15 cellular contexts compared by ENCODE assay signal in genomic region chr13:105087941-105088340, GRCh38.
A peak's percentile ranks its signal among the peaks of the same experiment; 100 is the strongest.
DNase-seq lines count a peak whose midpoint lies in the region; ATAC-seq lines count a peak whose summit lies in the region.
"Had no signal": no experiment of that assay in that cellular context is flagged by ENCODE, and none has a peak within 500 bp of the region (broad histone marks: within the 10 kb centered on the region; RNA-seq: fewer than 3 reads in every experiment).

No MANE protein-coding gene starts in this region.

- H3K27ac ChIP-seq in iPS DF 6.9 (ENCODE audit: low read length) (no peak overlapping the region), neuronal stem cell (replicated peaks; ENCODE audit: low read length) (no peak overlapping the region)
- H3K27ac ChIP-seq: 22Rv1; BLaER1 treated with 17β-estradiol and CSF1 and Interleukin-3, amounts not matched to agents 10 nM and 100 nM; Peyer's patch had no signal

- no peak overlapping the region for H4K8ac ChIP-seq in neuronal stem cell (ENCODE audit: low read depth, low read length)

- H3K14ac ChIP-seq in neuronal stem cell (ENCODE audit: low read length) = no peak overlapping the region

- H3K9ac ChIP-seq in neuronal stem cell (ENCODE audit: low read depth, low read length, poor library complexity) = no peak overlapping the region
- H3K9ac ChIP-seq: BLaER1 treated with 17β-estradiol and CSF1 and Interleukin-3, amounts not matched to agents 10 nM and 100 nM had no signal

- H2BK5ac ChIP-seq in neuronal stem cell (ENCODE audit: low read length) = no peak overlapping the region

- no peaks in the 10 kb centered on the region for H3K79me1 ChIP-seq in neuronal stem cell (ENCODE audit: low read depth, low read length)

- H3K23ac ChIP-seq in neuronal stem cell (ENCODE audit: low read depth, low read length, poor library complexity) = no peak overlapping the region

- H3K4me3 ChIP-seq in iPS DF 6.9 (ENCODE audit: low read length) (no peak overlapping the region), neuronal stem cell (ENCODE audit: low read length in 2 of 2) (no peak overlapping the region)
- H3K4me3 ChIP-seq: BLaER1 treated with 17β-estradiol and CSF1 and Interleukin-3, amounts not matched to agents 10 nM and 100 nM; Peyer's patch had no signal

- H3K4me1 ChIP-seq in iPS DF 6.9 (ENCODE audit: control insufficient read depth, insufficient read depth, low read length) = no peaks in the 10 kb centered on the region; the same call in 1 of the 2 replicates
- peaks cover 3 to 7% of the 10 kb centered on the region in 2 donors for H3K4me1 ChIP-seq in neuronal stem cell (ENCODE audit: control insufficient read depth in 2 of 2, insufficient read depth in 1 of 2, low read depth in 1 of 2, low read length in 2 of 2)
- H3K4me1 ChIP-seq: BLaER1 treated with 17β-estradiol and CSF1 and Interleukin-3, amounts not matched to agents 10 nM and 100 nM; Peyer's patch had no signal

- H3K4me2 ChIP-seq in neuronal stem cell (ENCODE audit: insufficient read depth, low read length, poor library complexity, severe bottlenecking) = no peak overlapping the region
- H3K4me2 ChIP-seq: BLaER1 treated with 17β-estradiol and CSF1 and Interleukin-3, amounts not matched to agents 10 nM and 100 nM had no signal

- H3K27me3 ChIP-seq in iPS DF 6.9 (ENCODE audit: control insufficient read depth, insufficient read depth, low read length) = no peaks in the 10 kb centered on the region
- H3K27me3 ChIP-seq in neuronal stem cell (ENCODE audit: control insufficient read depth in 3 of 3, insufficient read depth in 3 of 3, low read depth in 1 of 3, low read length in 3 of 3) = no peaks in the 10 kb centered on the region
- H3K27me3 ChIP-seq: BLaER1 treated with 17β-estradiol and CSF1 and Interleukin-3, amounts not matched to agents 10 nM and 100 nM; Peyer's patch had no signal

- no peak overlapping the region for H3K4ac ChIP-seq in neuronal stem cell (ENCODE audit: low read length)

- H3K18ac ChIP-seq in neuronal stem cell (ENCODE audit: low read length) = no peak overlapping the region

- no peak overlapping the region for H2AK5ac ChIP-seq in neuronal stem cell (ENCODE audit: low read depth, low read length)

- DNase-seq in NCI-H1436 treated with DMSO at 0.1 percent for 48 hours (lab: John Stamatoyannopoulos, UW) = peak; percentile 22
- no peak for DNase-seq in NCI-H1436 (lab: John Stamatoyannopoulos, UW)
- DNase-seq in NCI-H774 (lab: John Stamatoyannopoulos, UW) = peak; percentile 47
- DNase-seq in iPS DF 6.9 (ENCODE audit: low read depth, low spot score) = peak; percentile 20
- DNase-seq in neuronal stem cell (ENCODE audit: low spot score) = no peak
- no peak for DNase-seq in DMS53 treated with DMSO at 0.1 percent for 48 hours (lab: John Stamatoyannopoulos, UW; ENCODE audit: unreplicated experiment)
- DNase-seq: MV-4-11, NCI-H1417 treated with DMSO at 0.1 percent for 48 hours, NCI-H2081, Peyer's patch, SIG-M5 had no signal

- H3K9me3 ChIP-seq in iPS DF 6.9 (ENCODE audit: control insufficient read depth, insufficient read depth, low read length) = no peaks in the 10 kb centered on the region
- H3K9me3 ChIP-seq in neuronal stem cell (replicated peaks in 1 of 2; ENCODE audit: control insufficient read depth in 2 of 2, insufficient read depth in 1 of 2, low read depth in 1 of 2, low read length in 2 of 2) = no peaks in the 10 kb centered on the region
- H3K9me3 ChIP-seq: BLaER1 treated with 17β-estradiol and CSF1 and Interleukin-3, amounts not matched to agents 10 nM and 100 nM; Peyer's patch had no signal

- H2BK12ac ChIP-seq in neuronal stem cell (ENCODE audit: low read length) = no peak overlapping the region

- no peak overlapping the region for H4K91ac ChIP-seq in neuronal stem cell (ENCODE audit: low read depth, low read length, poor library complexity)

- H3K36me3 ChIP-seq in iPS DF 6.9 (ENCODE audit: control insufficient read depth, insufficient read depth, low read length) (no peaks in the 10 kb centered on the region), neuronal stem cell (replicated peaks in 1 of 2; ENCODE audit: control insufficient read depth in 2 of 2, insufficient read depth in 2 of 2, low read length in 2 of 2) (no peaks in the 10 kb centered on the region)
- H3K36me3 ChIP-seq: BLaER1 treated with 17β-estradiol and CSF1 and Interleukin-3, amounts not matched to agents 10 nM and 100 nM; Peyer's patch had no signal

- ATAC-seq in HG03460 (IDR thresholded peaks at IDR 0.05; ENCODE audit: unreplicated experiment) (no peak), GM21528 (IDR thresholded peaks at IDR 0.05; ENCODE audit: low FRiP score, unreplicated experiment) (no peak)

- H2BK15ac ChIP-seq in neuronal stem cell (ENCODE audit: low read length) = no peak overlapping the region

- no peak overlapping the region for H2BK120ac ChIP-seq in neuronal stem cell (ENCODE audit: low read depth, low read length)

- peak overlapping the region; percentile 16 for H2AFZ ChIP-seq in neuronal stem cell (ENCODE audit: low read length)

- WGBS in iPS DF 6.9 (ENCODE audit: insufficient coverage, insufficient read length) = no CpG with 5 or more reads among the region's 4 CpGs
- WGBS in neuronal stem cell (ENCODE audit: extremely low coverage in 2 of 2, insufficient read length in 2 of 2, insufficient replicate concordance in 1 of 2), 2 donors = no CpG with 5 or more reads among the region's 4 CpGs

Comparison
In these comparisons a context has a peak if more than half of its experiments do, and no peak if none do; other contexts are left out.
1. DNase-seq: peak in NCI-H1436 treated with DMSO at 0.1 percent for 48 hours (single experiment), NCI-H774 (single experiment) and iPS DF 6.9 (single experiment); none in NCI-H1436 (single experiment), neuronal stem cell (single experiment) and DMS53 treated with DMSO at 0.1 percent for 48 hours (single experiment).